In the genomic region with DNA sequence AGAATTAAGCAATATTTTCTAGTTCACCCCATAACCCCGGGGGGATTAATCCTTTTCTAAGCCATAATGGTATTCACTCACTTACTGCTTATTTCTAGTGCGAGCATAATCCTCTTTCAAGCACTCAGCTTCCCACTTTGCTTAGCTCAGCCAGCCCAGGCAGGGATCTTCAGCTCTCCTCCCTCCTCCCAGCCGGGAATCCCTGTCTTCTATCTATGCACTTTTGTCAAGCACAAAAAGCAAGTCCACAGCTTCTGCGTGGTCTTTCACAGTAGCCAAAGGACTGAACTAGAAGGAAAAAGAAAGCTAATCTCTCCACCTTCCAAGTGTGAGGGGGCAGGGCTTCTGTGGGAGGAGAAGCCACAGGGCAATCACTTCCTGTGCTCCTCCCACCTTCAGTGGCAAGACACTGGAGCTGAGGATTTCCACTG, we compare ENCODE assay signal across 10 cellular contexts.
DNase-seq lines count a peak whose midpoint lies in the region.
"Had no signal": no experiment of that assay in that cellular context is flagged by ENCODE, and none has a peak within 500 bp of the region (broad histone marks: within the 10 kb centered on the region; RNA-seq: fewer than 3 reads in every experiment).

No MANE protein-coding gene starts in this region.

- peak; percentile 57 for DNase-seq in NCI-H1105 treated with DMSO at 0.1 percent for 48 hours (lab: John Stamatoyannopoulos, UW)
- DNase-seq in NCI-H1105 (lab: John Stamatoyannopoulos, UW) = no peak
- DNase-seq in KBM-7 = peak; percentile 12
- DNase-seq in anterior cingulate cortex (lab: John Stamatoyannopoulos, UW) = peak in 30 of 58 donors; percentile 11 to 84 (median 44)
- DNase-seq in retina = peak; percentile 57
- DNase-seq in NCI-H510A (lab: John Stamatoyannopoulos, UW) = no peak
- DNase-seq in NCI-H1930 (lab: John Stamatoyannopoulos, UW) = no peak
- no peak for DNase-seq in MG63
- DNase-seq: NCI-H1694, stomach had no signal

- H3K4me3 ChIP-seq in MG63 = no peak overlapping the region
- H3K4me3 ChIP-seq: stomach had no signal

- no peaks in the 10 kb centered on the region for H3K36me3 ChIP-seq in MG63
- H3K36me3 ChIP-seq: stomach had no signal

- in situ Hi-C loops in KBM-7 (cut with MboI; ENCODE audit: low pct_unique_long_range_greater_than_20kb, low sequenced_read_pairs) = no loop called here

- H3K9me3 ChIP-seq in MG63 = peaks cover 2% of the 10 kb centered on the region; the same call in 1 of the 2 replicates
- H3K9me3 ChIP-seq: stomach had no signal

- H3K27me3 ChIP-seq in MG63 = no peaks in the 10 kb centered on the region

Comparison
In these comparisons a context has a peak if more than half of its experiments do, and no peak if none do; other contexts are left out.
1. DNase-seq: peak in NCI-H1105 treated with DMSO at 0.1 percent for 48 hours (single experiment), KBM-7 (single experiment), anterior cingulate cortex (30 of 58) and retina (single experiment); none in NCI-H1105 (single experiment), NCI-H510A (single experiment), NCI-H1930 (0 of 2) and MG63 (single experiment).